Comparison of ENCODE assay signal across 10 cellular contexts in genomic region chr19:10762656-10763055, GRCh38. TPM values are rescaled to one million over a fixed set of nuclear protein-coding genes. Genes with fewer than 3 reads are reported as not detected.
DNase-seq lines count a peak whose midpoint lies in the region; ATAC-seq and TF ChIP-seq lines count a peak whose summit lies in the region.
"Had no signal": no experiment of that assay in that cellular context is flagged by ENCODE, and none has a peak within 500 bp of the region (broad histone marks: within the 10 kb centered on the region; RNA-seq: fewer than 3 reads in every experiment).

No MANE protein-coding gene starts in this region.

- POLR2A ChIA-PET in IMR-90 (lab: Charles Lee; ENCODE audit: unreplicated experiment), result no interaction called here

- H3K23ac ChIP-seq in IMR-90 (ENCODE audit: low read depth, low read length), result peak overlapping the region; percentile 33; the same call in 1 of the 2 replicates

- no peak overlapping the region for H3K56ac ChIP-seq in IMR-90 (ENCODE audit: extremely low read depth, insufficient read depth, low read length)

- TF ChIP-seq POLR2A in IMR-90 (IDR thresholded peaks at IDR 0.05; ENCODE audit: low read depth, low read length), result no peak

- H3K9ac ChIP-seq in IMR-90 (ENCODE audit: low read depth, low read length), result no peak overlapping the region

- ATAC-seq in IMR-90 (ENCODE audit: low read depth) (no peak), mucosa of descending colon (peak; percentile 44), GM19395 (IDR thresholded peaks at IDR 0.05; ENCODE audit: unreplicated experiment) (no peak), GM18870 (IDR thresholded peaks at IDR 0.05; ENCODE audit: unreplicated experiment) (no peak)

- intact Hi-C loops in IMR-90 (cut with micrococcal nuclease) (no loop called here), ascending aorta (cut with DNase I) (no loop called here), mucosa of descending colon (cut with DNase I, micrococcal nuclease) (no loop called here)

- H3K4me1 ChIP-seq in IMR-90 (ENCODE audit: control insufficient read depth, insufficient read depth, low read length) (peaks cover 8% of the 10 kb centered on the region), ascending aorta (peaks cover 17 to 40% of the 10 kb centered on the region in 2 donors), mucosa of descending colon (ENCODE audit: low read depth) (peaks cover 74% of the 10 kb centered on the region)

- in situ Hi-C loops in IMR-90 (cut with MboI; ENCODE audit: low sequenced_read_pairs), result no loop called here

- H3K4ac ChIP-seq in IMR-90 (ENCODE audit: low read depth, low read length), result no peak overlapping the region; the same call in 1 of the 2 replicates

- WGBS in IMR-90 (ENCODE audit: extremely low coverage in 2 of 2, insufficient read length in 1 of 2), 2 experiments, result no CpG with 5 or more reads among the region's 1 CpG

- CTCF ChIA-PET in IMR-90 (lab: Yijun Ruan, JAX), result no interaction called here

- H2BK5ac ChIP-seq in IMR-90 (ENCODE audit: low read depth, low read length, poor library complexity, severe bottlenecking), result no peak overlapping the region

- TF ChIP-seq CTCF in IMR-90 (conservative IDR thresholded peaks at IDR 0.05; ENCODE audit: low read depth, low read length), result no peak
- TF ChIP-seq CTCF in ascending aorta (IDR thresholded peaks at IDR 0.05), result no peak
- TF ChIP-seq CTCF in mucosa of descending colon (IDR thresholded peaks at IDR 0.05), result no peak
- TF ChIP-seq CTCF in chondrocyte (IDR thresholded peaks at IDR 0.05), result no peak

- H4K20me1 ChIP-seq in IMR-90 (ENCODE audit: insufficient read depth, low read length), result peaks cover 58% of the 10 kb centered on the region

- no TSS peak for BruUV-seq in IMR-90 (replicated peaks; lab: Mats Ljungman, UMichigan)

- TF ChIP-seq RAD21 in IMR-90 (IDR thresholded peaks at IDR 0.05; ENCODE audit: low read length), result no peak

- no peak overlapping the region for H2AK5ac ChIP-seq in IMR-90 (ENCODE audit: low read depth, low read length)

- H3K9me1 ChIP-seq in IMR-90 (ENCODE audit: insufficient read depth, low read length), result peaks cover 19% of the 10 kb centered on the region

- H2AFZ ChIP-seq in IMR-90 (replicated peaks; ENCODE audit: low read length, poor library complexity), result peak overlapping the region; percentile 21

- no peaks in the 10 kb centered on the region for H3K9me3 ChIP-seq in IMR-90 (ENCODE audit: control insufficient read depth, insufficient read depth, low read length)
- H3K9me3 ChIP-seq in ascending aorta, result no peaks in the 10 kb centered on the region
- H3K9me3 ChIP-seq in mucosa of descending colon, result no peaks in the 10 kb centered on the region

- H2AK9ac ChIP-seq in IMR-90 (replicated peaks; ENCODE audit: low read depth, low read length, poor library complexity), result no peak overlapping the region

- H4K5ac ChIP-seq in IMR-90 (ENCODE audit: low read depth, low read length), result no peak overlapping the region

- no peak overlapping the region for H3K4me2 ChIP-seq in IMR-90 (ENCODE audit: low read depth, low read length)

- dilution Hi-C loops in IMR-90 (cut with HindIII; ENCODE audit: low sequenced_read_pairs, unreplicated experiment), result no loop called here

- no peak overlapping the region for H3K14ac ChIP-seq in IMR-90 (replicated peaks; ENCODE audit: low read depth, low read length)

- no peak overlapping the region for H3K27ac Mint-ChIP-seq in chondrocyte (ENCODE audit: unreplicated experiment)

- H2BK20ac ChIP-seq in IMR-90 (ENCODE audit: low read depth, low read length), result no peak overlapping the region

- H3K4me3 ChIP-seq in IMR-90 (ENCODE audit: insufficient read depth, low read depth, low read length) (no peak overlapping the region), ascending aorta (no peak overlapping the region), mucosa of descending colon (no peak overlapping the region)

- H3K4me1 Mint-ChIP-seq in chondrocyte (ENCODE audit: low read depth), result peaks cover 56% of the 10 kb centered on the region

- no peak overlapping the region for H2BK120ac ChIP-seq in IMR-90 (ENCODE audit: low read depth, low read length)

- no peak overlapping the region for H2BK15ac ChIP-seq in IMR-90 (ENCODE audit: low read depth, low read length)

- H3K18ac ChIP-seq in IMR-90 (ENCODE audit: low read depth, low read length), result no peak overlapping the region

- peak; percentile 48 for DNase-seq in A172 (ENCODE audit: low spot score)
- no peak for DNase-seq in IMR-90
- no peak for DNase-seq in ascending aorta (ENCODE audit: low spot score in 2 of 2)
- DNase-seq in mucosa of descending colon, result peak; percentile 84 to 91 (median 85)
- no peak for DNase-seq in DMS79 treated with DMSO at 0.1 percent for 48 hours (lab: John Stamatoyannopoulos, UW)
- DNase-seq in chondrocyte (ENCODE audit: low spot score), result no peak
- DNase-seq: COR-L47, OCI-M1 had no signal

- no peak overlapping the region for H3K4me3 Mint-ChIP-seq in chondrocyte (ENCODE audit: unreplicated experiment)

- no peak overlapping the region for H4K91ac ChIP-seq in IMR-90 (ENCODE audit: insufficient read depth, low read depth, low read length)

- H4K8ac ChIP-seq in IMR-90 (ENCODE audit: low read depth in 2 of 2, low read length in 2 of 2), result no peak overlapping the region

- no peak overlapping the region for H3K27ac ChIP-seq in IMR-90 (ENCODE audit: insufficient read depth, low read length)
- H3K27ac ChIP-seq in ascending aorta, result peak overlapping the region; percentile 43 to 61

- H3K79me1 ChIP-seq in IMR-90 (ENCODE audit: low read depth in 1 of 2, low read length in 2 of 2), result peaks cover 21 to 85% of the 10 kb centered on the region in 2 experiments

- H3K9me3 Mint-ChIP-seq in chondrocyte (ENCODE audit: low read depth), result no peaks in the 10 kb centered on the region

- peaks cover 18% of the 10 kb centered on the region for H3K36me3 ChIP-seq in IMR-90 (ENCODE audit: control insufficient read depth, insufficient read depth, low read length)
- H3K36me3 ChIP-seq in ascending aorta, result peaks cover 6 to 16% of the 10 kb centered on the region in 2 donors
- no peaks in the 10 kb centered on the region for H3K36me3 ChIP-seq in mucosa of descending colon (ENCODE audit: low read depth)

- no peaks in the 10 kb centered on the region for H3K27me3 Mint-ChIP-seq in chondrocyte (ENCODE audit: low read depth)

- no peaks in the 10 kb centered on the region for H3K27me3 ChIP-seq in IMR-90 (ENCODE audit: control insufficient read depth, insufficient read depth, low read length)
- no peaks in the 10 kb centered on the region for H3K27me3 ChIP-seq in ascending aorta

- peaks cover 6% of the 10 kb centered on the region for H3K36me3 Mint-ChIP-seq in chondrocyte (ENCODE audit: low read depth)

TF ChIP-seq in IMR-90, 13 proteins besides CTCF, POLR2A, EP300 and RAD21:
- no peak for TF ChIP-seq CEBPB (IDR thresholded peaks at IDR 0.05; ENCODE audit: low read depth, low read length)
- no peak for TF ChIP-seq ELK1 (IDR thresholded peaks at IDR 0.05; ENCODE audit: borderline replicate concordance, low read depth, low read length)
- TF ChIP-seq BHLHE40 (IDR thresholded peaks at IDR 0.05; ENCODE audit: low read depth, low read length), result no peak
- no peak for TF ChIP-seq NFE2L2 (IDR thresholded peaks at IDR 0.05; ENCODE audit: low read depth, low read length)
- no peak for TF ChIP-seq MAZ (IDR thresholded peaks at IDR 0.05; ENCODE audit: borderline replicate concordance, low read depth, low read length)
- TF ChIP-seq RFX5 (IDR thresholded peaks at IDR 0.05; ENCODE audit: low read depth, low read length), result no peak
- TF ChIP-seq SMC3 (IDR thresholded peaks at IDR 0.05; ENCODE audit: low read depth, low read length), result no peak
- TF ChIP-seq FOS (IDR thresholded peaks at IDR 0.05; ENCODE audit: low read depth, low read length), result no peak
- no peak for TF ChIP-seq MXI1 (IDR thresholded peaks at IDR 0.05; ENCODE audit: borderline replicate concordance, low read depth, low read length)
- no peak for TF ChIP-seq USF2 (IDR thresholded peaks at IDR 0.05; ENCODE audit: low read depth, low read length)

RNA-seq across cellular contexts. Expression of gene DNM2, which starts 44.8 kb away (rescaled TPM):
- 51.7 and 56.0 TPM in 2 replicates for total RNA-seq in A172 (2014; rRNA removed; shearing (Covaris generic))
- total RNA-seq in IMR-90 (2012; rRNA removed) (55.0 and 55.6 TPM in 2 replicates), ascending aorta (113 TPM), mucosa of descending colon (100 to 1,000 TPM; 318 to 602 (median 562) TPM), chondrocyte (106 to 125 TPM (median 116 TPM) in 3 replicates)
- 74.2 and 74.6 TPM in 2 replicates for polyA plus RNA-seq in IMR-90 (2012; rRNA removed)
- polyA plus RNA-seq in IMR-90 (2012; cell fraction: cytosol; rRNA removed), result 26.6 and 50.4 TPM in 2 replicates
- polyA plus RNA-seq in IMR-90 (2012; cell fraction: nucleus; rRNA removed; ENCODE audit: low replicate concordance), result 194 and 239 TPM in 2 replicates

Comparison
In these comparisons a context has a peak if more than half of its experiments do, and no peak if none do; other contexts are left out.
1. DNase-seq: peak in A172 (single experiment) and mucosa of descending colon (3 of 3); none in IMR-90 (single experiment), ascending aorta (0 of 2), DMS79 treated with DMSO at 0.1 percent for 48 hours (single experiment) and chondrocyte (single experiment).